ENCODE assay signal across 1 cellular context in the genomic region with DNA sequence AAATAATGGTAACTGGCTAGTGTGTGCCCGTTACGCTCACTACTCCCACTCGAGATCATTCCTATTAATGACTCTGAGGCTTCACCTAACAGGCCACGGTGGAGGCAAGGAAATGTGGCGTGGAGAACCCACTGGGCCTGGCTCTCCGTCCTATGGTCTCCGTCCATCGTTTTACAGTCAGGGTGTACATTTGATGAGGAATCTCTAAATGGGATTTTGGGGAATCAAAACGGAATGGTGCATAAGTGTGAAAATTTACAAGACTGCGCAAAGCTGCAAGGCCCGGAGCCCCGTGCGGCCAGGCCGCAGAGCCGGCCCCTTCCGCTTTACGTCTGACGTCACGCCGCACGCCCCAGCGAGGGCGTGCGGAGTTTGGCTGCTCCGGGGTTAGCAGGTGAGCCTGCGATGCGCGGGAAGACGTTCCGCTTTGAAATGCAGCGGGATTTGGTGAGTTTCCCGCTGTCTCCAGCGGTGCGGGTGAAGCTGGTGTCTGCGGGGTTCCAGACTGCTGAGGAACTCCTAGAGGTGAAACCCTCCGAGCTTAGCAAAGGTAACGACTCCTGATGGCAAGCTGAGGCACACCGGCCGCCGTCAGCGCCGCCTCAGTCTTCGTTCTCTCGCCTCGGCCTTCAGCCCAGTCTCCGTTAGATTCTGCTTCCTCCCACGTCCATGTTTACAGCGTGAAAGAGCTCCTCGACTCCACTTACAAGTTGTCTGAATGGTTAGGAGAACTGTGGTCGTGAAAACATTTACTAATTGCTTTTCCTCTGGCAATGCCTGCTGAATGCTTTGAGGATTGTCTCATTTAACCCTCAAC.
TF ChIP-seq lines count a peak whose summit lies in the region.

Gene RAD51C (plus strand): TSS at position 364 of the 817 bp plus-strand sequence. CDS start 42 bp downstream, at position 406.

TF ChIP-seq in GM12878, 131 proteins besides CTCF, POLR2A, EP300 and RAD21 (continued from another document and continues in another):
- no peak for TF ChIP-seq BCLAF1 (IDR thresholded peaks at IDR 0.05)
- peak; percentile 39 for TF ChIP-seq MTA2 (IDR thresholded peaks at IDR 0.05; ENCODE audit: low read depth)
- peak; percentile 88 for TF ChIP-seq MXI1 (IDR thresholded peaks at IDR 0.05; ENCODE audit: low read depth, low read length)
- peak; percentile 49; the same call in 1 of the 2 replicates for TF ChIP-seq PKNOX1 (IDR thresholded peaks at IDR 0.05)
- TF ChIP-seq ATF7 (IDR thresholded peaks at IDR 0.05; ENCODE audit: low read depth) = peak; percentile 87
- TF ChIP-seq, protein P1, sequence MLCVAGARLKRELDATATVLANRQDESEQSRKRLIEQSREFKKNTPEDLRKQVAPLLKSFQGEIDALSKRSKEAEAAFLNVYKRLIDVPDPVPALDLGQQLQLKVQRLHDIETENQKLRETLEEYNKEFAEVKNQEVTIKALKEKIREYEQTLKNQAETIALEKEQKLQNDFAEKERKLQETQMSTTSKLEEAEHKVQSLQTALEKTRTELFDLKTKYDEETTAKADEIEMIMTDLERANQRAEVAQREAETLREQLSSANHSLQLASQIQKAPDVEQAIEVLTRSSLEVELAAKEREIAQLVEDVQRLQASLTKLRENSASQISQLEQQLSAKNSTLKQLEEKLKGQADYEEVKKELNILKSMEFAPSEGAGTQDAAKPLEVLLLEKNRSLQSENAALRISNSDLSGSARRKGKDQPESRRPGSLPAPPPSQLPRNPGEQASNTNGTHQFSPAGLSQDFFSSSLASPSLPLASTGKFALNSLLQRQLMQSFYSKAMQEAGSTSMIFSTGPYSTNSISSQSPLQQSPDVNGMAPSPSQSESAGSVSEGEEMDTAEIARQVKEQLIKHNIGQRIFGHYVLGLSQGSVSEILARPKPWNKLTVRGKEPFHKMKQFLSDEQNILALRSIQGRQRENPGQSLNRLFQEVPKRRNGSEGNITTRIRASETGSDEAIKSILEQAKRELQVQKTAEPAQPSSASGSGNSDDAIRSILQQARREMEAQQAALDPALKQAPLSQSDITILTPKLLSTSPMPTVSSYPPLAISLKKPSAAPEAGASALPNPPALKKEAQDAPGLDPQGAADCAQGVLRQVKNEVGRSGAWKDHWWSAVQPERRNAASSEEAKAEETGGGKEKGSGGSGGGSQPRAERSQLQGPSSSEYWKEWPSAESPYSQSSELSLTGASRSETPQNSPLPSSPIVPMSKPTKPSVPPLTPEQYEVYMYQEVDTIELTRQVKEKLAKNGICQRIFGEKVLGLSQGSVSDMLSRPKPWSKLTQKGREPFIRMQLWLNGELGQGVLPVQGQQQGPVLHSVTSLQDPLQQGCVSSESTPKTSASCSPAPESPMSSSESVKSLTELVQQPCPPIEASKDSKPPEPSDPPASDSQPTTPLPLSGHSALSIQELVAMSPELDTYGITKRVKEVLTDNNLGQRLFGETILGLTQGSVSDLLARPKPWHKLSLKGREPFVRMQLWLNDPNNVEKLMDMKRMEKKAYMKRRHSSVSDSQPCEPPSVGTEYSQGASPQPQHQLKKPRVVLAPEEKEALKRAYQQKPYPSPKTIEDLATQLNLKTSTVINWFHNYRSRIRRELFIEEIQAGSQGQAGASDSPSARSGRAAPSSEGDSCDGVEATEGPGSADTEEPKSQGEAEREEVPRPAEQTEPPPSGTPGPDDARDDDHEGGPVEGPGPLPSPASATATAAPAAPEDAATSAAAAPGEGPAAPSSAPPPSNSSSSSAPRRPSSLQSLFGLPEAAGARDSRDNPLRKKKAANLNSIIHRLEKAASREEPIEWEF (IDR thresholded peaks at IDR 0.05; ENCODE audit: insufficient replicate concordance, low read depth, low read length) = no peak
- TF ChIP-seq, protein P2, sequence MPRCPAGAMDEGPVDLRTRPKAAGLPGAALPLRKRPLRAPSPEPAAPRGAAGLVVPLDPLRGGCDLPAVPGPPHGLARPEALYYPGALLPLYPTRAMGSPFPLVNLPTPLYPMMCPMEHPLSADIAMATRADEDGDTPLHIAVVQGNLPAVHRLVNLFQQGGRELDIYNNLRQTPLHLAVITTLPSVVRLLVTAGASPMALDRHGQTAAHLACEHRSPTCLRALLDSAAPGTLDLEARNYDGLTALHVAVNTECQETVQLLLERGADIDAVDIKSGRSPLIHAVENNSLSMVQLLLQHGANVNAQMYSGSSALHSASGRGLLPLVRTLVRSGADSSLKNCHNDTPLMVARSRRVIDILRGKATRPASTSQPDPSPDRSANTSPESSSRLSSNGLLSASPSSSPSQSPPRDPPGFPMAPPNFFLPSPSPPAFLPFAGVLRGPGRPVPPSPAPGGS (IDR thresholded peaks at IDR 0.05; ENCODE audit: borderline replicate concordance, insufficient read depth, low read depth, low read length, poor library complexity, severe bottlenecking) = no peak
- no peak for TF ChIP-seq JUND (IDR thresholded peaks at IDR 0.05; ENCODE audit: low read depth, low read length)
- peak; percentile 18 for TF ChIP-seq SIX5 (IDR thresholded peaks at IDR 0.05; ENCODE audit: low read depth, low read length, severe bottlenecking)
- TF ChIP-seq YBX1 (IDR thresholded peaks at IDR 0.05) = no peak
- no peak for TF ChIP-seq ESRRA (IDR thresholded peaks at IDR 0.05; ENCODE audit: low read length)
- peak; percentile 16; the same call in 1 of the 2 replicates for TF ChIP-seq EED (IDR thresholded peaks at IDR 0.05; ENCODE audit: low read depth)
- no peak; the same call in 1 of the 2 replicates for TF ChIP-seq BCL11A (IDR thresholded peaks at IDR 0.05; ENCODE audit: low read depth, low read length)
- TF ChIP-seq CEBPB (IDR thresholded peaks at IDR 0.05; ENCODE audit: borderline replicate concordance in 1 of 2, low read depth in 2 of 2, low read length in 2 of 2) = no peak
- no peak for TF ChIP-seq ASH2L (IDR thresholded peaks at IDR 0.05; ENCODE audit: borderline replicate concordance, low read depth)
- no peak for TF ChIP-seq ZNF622 (IDR thresholded peaks at IDR 0.05)
- peak; percentile 71 for TF ChIP-seq IKZF1 (conservative IDR thresholded peaks at IDR 0.05)
- no peak for TF ChIP-seq TCF3 (IDR thresholded peaks at IDR 0.05; ENCODE audit: borderline replicate concordance, insufficient read depth, low read depth, low read length)
- TF ChIP-seq SRF (IDR thresholded peaks at IDR 0.05; ENCODE audit: low read depth in 2 of 2, low read length in 2 of 2) = peak in 1 of 2 experiments; percentile 53; a peak in 1 of 4 replicates
- peak; percentile 95 for TF ChIP-seq NBN (IDR thresholded peaks at IDR 0.05)
- TF ChIP-seq RCOR1 (conservative IDR thresholded peaks at IDR 0.05; ENCODE audit: low read depth, low read length) = no peak
- no peak for TF ChIP-seq NR2C2 (IDR thresholded peaks at IDR 0.05; ENCODE audit: borderline replicate concordance, control insufficient read depth, insufficient read length, low read depth)
- TF ChIP-seq RELA (IDR thresholded peaks at IDR 0.05; ENCODE audit: borderline replicate concordance, partially characterized antibody) = no peak
- TF ChIP-seq, protein P3, sequence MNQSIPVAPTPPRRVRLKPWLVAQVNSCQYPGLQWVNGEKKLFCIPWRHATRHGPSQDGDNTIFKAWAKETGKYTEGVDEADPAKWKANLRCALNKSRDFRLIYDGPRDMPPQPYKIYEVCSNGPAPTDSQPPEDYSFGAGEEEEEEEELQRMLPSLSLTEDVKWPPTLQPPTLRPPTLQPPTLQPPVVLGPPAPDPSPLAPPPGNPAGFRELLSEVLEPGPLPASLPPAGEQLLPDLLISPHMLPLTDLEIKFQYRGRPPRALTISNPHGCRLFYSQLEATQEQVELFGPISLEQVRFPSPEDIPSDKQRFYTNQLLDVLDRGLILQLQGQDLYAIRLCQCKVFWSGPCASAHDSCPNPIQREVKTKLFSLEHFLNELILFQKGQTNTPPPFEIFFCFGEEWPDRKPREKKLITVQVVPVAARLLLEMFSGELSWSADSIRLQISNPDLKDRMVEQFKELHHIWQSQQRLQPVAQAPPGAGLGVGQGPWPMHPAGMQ (IDR thresholded peaks at IDR 0.05; ENCODE audit: borderline replicate concordance) = no peak
- TF ChIP-seq ELK1 (IDR thresholded peaks at IDR 0.05; ENCODE audit: low read depth, low read length) = peak; percentile 69; the same call in 1 of the 2 replicates
- peak; percentile 89 for TF ChIP-seq CREB1 (IDR thresholded peaks at IDR 0.05; ENCODE audit: low read depth)
- TF ChIP-seq, protein P4, sequence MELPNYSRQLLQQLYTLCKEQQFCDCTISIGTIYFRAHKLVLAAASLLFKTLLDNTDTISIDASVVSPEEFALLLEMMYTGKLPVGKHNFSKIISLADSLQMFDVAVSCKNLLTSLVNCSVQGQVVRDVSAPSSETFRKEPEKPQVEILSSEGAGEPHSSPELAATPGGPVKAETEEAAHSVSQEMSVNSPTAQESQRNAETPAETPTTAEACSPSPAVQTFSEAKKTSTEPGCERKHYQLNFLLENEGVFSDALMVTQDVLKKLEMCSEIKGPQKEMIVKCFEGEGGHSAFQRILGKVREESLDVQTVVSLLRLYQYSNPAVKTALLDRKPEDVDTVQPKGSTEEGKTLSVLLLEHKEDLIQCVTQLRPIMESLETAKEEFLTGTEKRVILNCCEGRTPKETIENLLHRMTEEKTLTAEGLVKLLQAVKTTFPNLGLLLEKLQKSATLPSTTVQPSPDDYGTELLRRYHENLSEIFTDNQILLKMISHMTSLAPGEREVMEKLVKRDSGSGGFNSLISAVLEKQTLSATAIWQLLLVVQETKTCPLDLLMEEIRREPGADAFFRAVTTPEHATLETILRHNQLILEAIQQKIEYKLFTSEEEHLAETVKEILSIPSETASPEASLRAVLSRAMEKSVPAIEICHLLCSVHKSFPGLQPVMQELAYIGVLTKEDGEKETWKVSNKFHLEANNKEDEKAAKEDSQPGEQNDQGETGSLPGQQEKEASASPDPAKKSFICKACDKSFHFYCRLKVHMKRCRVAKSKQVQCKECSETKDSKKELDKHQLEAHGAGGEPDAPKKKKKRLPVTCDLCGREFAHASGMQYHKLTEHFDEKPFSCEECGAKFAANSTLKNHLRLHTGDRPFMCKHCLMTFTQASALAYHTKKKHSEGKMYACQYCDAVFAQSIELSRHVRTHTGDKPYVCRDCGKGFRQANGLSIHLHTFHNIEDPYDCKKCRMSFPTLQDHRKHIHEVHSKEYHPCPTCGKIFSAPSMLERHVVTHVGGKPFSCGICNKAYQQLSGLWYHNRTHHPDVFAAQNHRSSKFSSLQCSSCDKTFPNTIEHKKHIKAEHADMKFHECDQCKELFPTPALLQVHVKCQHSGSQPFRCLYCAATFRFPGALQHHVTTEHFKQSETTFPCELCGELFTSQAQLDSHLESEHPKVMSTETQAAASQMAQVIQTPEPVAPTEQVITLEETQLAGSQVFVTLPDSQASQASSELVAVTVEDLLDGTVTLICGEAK (IDR thresholded peaks at IDR 0.05; ENCODE audit: borderline replicate concordance) = peak; percentile 75
- TF ChIP-seq RFX5 (IDR thresholded peaks at IDR 0.05; ENCODE audit: low read depth, low read length) = peak; percentile 23; the same call in 1 of the 2 replicates
- no peak for TF ChIP-seq STAT3 (IDR thresholded peaks at IDR 0.05; ENCODE audit: low read depth, low read length)
- TF ChIP-seq NR2C1 (IDR thresholded peaks at IDR 0.05) = peak; percentile 75
- 0 out of 2 replicates have a peak, but pooled peaks have one; percentile 43 for TF ChIP-seq YY1 (IDR thresholded peaks at IDR 0.05; ENCODE audit: low read depth, low read length)
- peak; percentile 78 for TF ChIP-seq CBFB (IDR thresholded peaks at IDR 0.05; ENCODE audit: low read depth)
- no peak for TF ChIP-seq NFIC (IDR thresholded peaks at IDR 0.05; ENCODE audit: low read depth, low read length)
- no peak for TF ChIP-seq PAX5 (IDR thresholded peaks at IDR 0.05; ENCODE audit: borderline replicate concordance, low read depth, low read length)
- no peak; the same call in 1 of the 2 replicates for TF ChIP-seq LARP7 (IDR thresholded peaks at IDR 0.05)
- no peak for TF ChIP-seq MEF2A (IDR thresholded peaks at IDR 0.05; ENCODE audit: insufficient read depth, low read depth, low read length)
- TF ChIP-seq E2F4 (IDR thresholded peaks at IDR 0.05; ENCODE audit: low read depth, low read length) = peak; percentile 87
- no peak for TF ChIP-seq MYB (IDR thresholded peaks at IDR 0.05; ENCODE audit: borderline replicate concordance, low read depth, low read length)
